11 cellular contexts compared by ENCODE assay signal in genomic region chr17:81039854-81040758, GRCh38. TPM values are rescaled to one million over a fixed set of nuclear protein-coding genes. Genes with fewer than 3 reads are reported as not detected.
DNase-seq lines count a peak whose midpoint lies in the region; ATAC-seq and TF ChIP-seq lines count a peak whose summit lies in the region.
"Had no signal": no experiment of that assay in that cellular context is flagged by ENCODE, and none has a peak within 500 bp of the region (broad histone marks: within the 10 kb centered on the region; RNA-seq: fewer than 3 reads in every experiment).

No MANE protein-coding gene starts in this region.

- no peak for ATAC-seq in HG03469 (IDR thresholded peaks at IDR 0.05; ENCODE audit: unreplicated experiment)

- no peak for TF ChIP-seq POLR2A in prostate gland (IDR thresholded peaks at IDR 0.05)

- no peaks in the 10 kb centered on the region for H3K9me3 ChIP-seq in NT2/D1 (ENCODE audit: insufficient read depth, low read length)
- H3K9me3 ChIP-seq in prostate gland: no peaks in the 10 kb centered on the region

- H3K4me3 ChIP-seq in NT2/D1 (ENCODE audit: insufficient read length, low read depth): no peak overlapping the region
- H3K4me3 ChIP-seq in prostate gland: peak overlapping the region in 1 of 2 donors; percentile 5
- H3K4me3 ChIP-seq: cardiac muscle cell had no signal

- peak overlapping the region; percentile 51 for H3K9ac ChIP-seq in NT2/D1 (ENCODE audit: insufficient read length, low read depth)

- H3K27ac ChIP-seq in epithelial cell of prostate (peak overlapping the region; percentile 75), prostate gland (peak overlapping the region; percentile 90 to 95)
- H3K27ac ChIP-seq: cardiac muscle cell had no signal

- 43% methylated on average over 27 of the region's 28 CpGs for WGBS in prostate gland

- no peak for TF ChIP-seq CTCF in prostate gland (IDR thresholded peaks at IDR 0.05)

- peaks cover 7% of the 10 kb centered on the region for H3K27me3 ChIP-seq in NT2/D1 (ENCODE audit: insufficient read depth, insufficient read length)
- no peaks in the 10 kb centered on the region for H3K27me3 ChIP-seq in prostate gland (replicated peaks; ENCODE audit: insufficient read depth)
- H3K27me3 ChIP-seq: cardiac muscle cell had no signal

- DNase-seq in ELF-1 (ENCODE audit: low read depth, low spot score) (peak; percentile 51), NT2/D1 (ENCODE audit: low read depth, low spot score) (no peak), epithelial cell of prostate (ENCODE audit: low read depth, low spot score) (no peak), prostate gland (ENCODE audit: low spot score) (no peak), OCI-M1 (lab: John Stamatoyannopoulos, UW) (no peak), T-helper 2 cell (no peak), DMS53 treated with DMSO at 0.1 percent for 48 hours (lab: John Stamatoyannopoulos, UW; ENCODE audit: unreplicated experiment) (no peak)
- DNase-seq: activated CD4-positive, alpha-beta T cell treated with anti-CD3 and anti-CD28 coated beads for 1 hour; kidney had no signal

- intact Hi-C loops in prostate gland (cut with DNase I): no loop called here

- H3K4me1 ChIP-seq in NT2/D1 (ENCODE audit: insufficient read depth, insufficient read length) (peaks cover 47% of the 10 kb centered on the region), prostate gland (replicated peaks) (peaks cover 60% of the 10 kb centered on the region)

- H3K36me3 ChIP-seq in NT2/D1 (ENCODE audit: insufficient read depth, insufficient read length, low read length): peaks cover 46% of the 10 kb centered on the region
- H3K36me3 ChIP-seq in prostate gland: no peaks in the 10 kb centered on the region
- H3K36me3 ChIP-seq: cardiac muscle cell had no signal

RNA-seq across cellular contexts. Expression of gene BAIAP2, which starts 5.2 kb away (rescaled TPM):
- 100 to 1,000 TPM; 125 to 148 TPM for total RNA-seq in prostate gland

RNA-seq across cellular contexts. Expression of gene CHMP6, which starts 48.5 kb away (rescaled TPM):
- total RNA-seq in prostate gland: 10 to 100 TPM; 30.6 to 35.3 TPM
